Comparison of ENCODE assay signal across 1 cellular context in genomic region chr10:61841338-61841875, GRCh38.
TF ChIP-seq lines count a peak whose summit lies in the region.

No MANE protein-coding gene starts in this region.

TF ChIP-seq in IMR-90, 13 proteins besides CTCF, POLR2A, EP300 and RAD21 (continued from another document):
- TF ChIP-seq ELK1 (IDR thresholded peaks at IDR 0.05; ENCODE audit: borderline replicate concordance, low read depth, low read length) (no peak), RCOR1 (IDR thresholded peaks at IDR 0.05; ENCODE audit: insufficient replicate concordance, low read length) (no peak)
